Comparison of ENCODE assay signal across 1 cellular context in genomic region chr1:205141236-205142104, GRCh38.
A peak's percentile ranks its signal among the peaks of the same experiment; 100 is the strongest.
TF ChIP-seq lines count a peak whose summit lies in the region.

No MANE protein-coding gene starts in this region.

TF ChIP-seq in K562, 482 proteins besides CTCF, POLR2A, EP300 and RAD21 (continued from another document and continues in another):
- TF ChIP-seq CUX1 (CRISPR knock-in tag; IDR thresholded peaks at IDR 0.05) = no peak
- TF ChIP-seq GABPB2 (CRISPR knock-in tag; conservative IDR thresholded peaks at IDR 0.05) = no peak
- TF ChIP-seq BMI1 (IDR thresholded peaks at IDR 0.05; ENCODE audit: low read length) = no peak
- no peak for TF ChIP-seq ZNF197 (CRISPR knock-in tag; IDR thresholded peaks at IDR 0.05; ENCODE audit: low read depth)
- TF ChIP-seq ZNF124 (CRISPR knock-in tag; IDR thresholded peaks at IDR 0.05) = no peak
- TF ChIP-seq, protein P1, sequence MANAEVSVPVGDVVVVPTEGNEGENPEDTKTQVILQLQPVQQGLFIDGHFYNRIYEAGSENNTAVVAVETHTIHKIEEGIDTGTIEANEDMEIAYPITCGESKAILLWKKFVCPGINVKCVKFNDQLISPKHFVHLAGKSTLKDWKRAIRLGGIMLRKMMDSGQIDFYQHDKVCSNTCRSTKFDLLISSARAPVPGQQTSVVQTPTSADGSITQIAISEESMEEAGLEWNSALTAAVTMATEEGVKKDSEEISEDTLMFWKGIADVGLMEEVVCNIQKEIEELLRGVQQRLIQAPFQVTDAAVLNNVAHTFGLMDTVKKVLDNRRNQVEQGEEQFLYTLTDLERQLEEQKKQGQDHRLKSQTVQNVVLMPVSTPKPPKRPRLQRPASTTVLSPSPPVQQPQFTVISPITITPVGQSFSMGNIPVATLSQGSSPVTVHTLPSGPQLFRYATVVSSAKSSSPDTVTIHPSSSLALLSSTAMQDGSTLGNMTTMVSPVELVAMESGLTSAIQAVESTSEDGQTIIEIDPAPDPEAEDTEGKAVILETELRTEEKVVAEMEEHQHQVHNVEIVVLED (CRISPR knock-in tag; IDR thresholded peaks at IDR 0.05) = no peak
- no peak for TF ChIP-seq HNRNPUL1 (IDR thresholded peaks at IDR 0.05; ENCODE audit: low read length)
- no peak for TF ChIP-seq RFX1 (IDR thresholded peaks at IDR 0.05)
- no peak for TF ChIP-seq PHB (CRISPR knock-in tag; IDR thresholded peaks at IDR 0.05)
- peak; percentile 58 for TF ChIP-seq MAFF (IDR thresholded peaks at IDR 0.05; ENCODE audit: low read length)
- no peak for TF ChIP-seq ZNF41 (CRISPR knock-in tag; conservative IDR thresholded peaks at IDR 0.05)
- no peak for TF ChIP-seq CCAR2 (IDR thresholded peaks at IDR 0.05; ENCODE audit: low read depth, low read length)
- no peak for TF ChIP-seq ZNF274 (IDR thresholded peaks at IDR 0.05; ENCODE audit: borderline replicate concordance, low read depth, low read length)
- TF ChIP-seq ZNF592 (IDR thresholded peaks at IDR 0.05) = 0 out of 2 replicates have a peak, but pooled peaks have one; percentile 33
- TF ChIP-seq GATAD2B (IDR thresholded peaks at IDR 0.05; ENCODE audit: borderline replicate concordance) = no peak
- TF ChIP-seq, protein P2, sequence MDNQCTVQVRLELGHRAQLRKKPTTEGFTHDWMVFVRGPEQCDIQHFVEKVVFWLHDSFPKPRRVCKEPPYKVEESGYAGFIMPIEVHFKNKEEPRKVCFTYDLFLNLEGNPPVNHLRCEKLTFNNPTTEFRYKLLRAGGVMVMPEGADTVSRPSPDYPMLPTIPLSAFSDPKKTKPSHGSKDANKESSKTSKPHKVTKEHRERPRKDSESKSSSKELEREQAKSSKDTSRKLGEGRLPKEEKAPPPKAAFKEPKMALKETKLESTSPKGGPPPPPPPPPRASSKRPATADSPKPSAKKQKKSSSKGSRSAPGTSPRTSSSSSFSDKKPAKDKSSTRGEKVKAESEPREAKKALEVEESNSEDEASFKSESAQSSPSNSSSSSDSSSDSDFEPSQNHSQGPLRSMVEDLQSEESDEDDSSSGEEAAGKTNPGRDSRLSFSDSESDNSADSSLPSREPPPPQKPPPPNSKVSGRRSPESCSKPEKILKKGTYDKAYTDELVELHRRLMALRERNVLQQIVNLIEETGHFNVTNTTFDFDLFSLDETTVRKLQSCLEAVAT (IDR thresholded peaks at IDR 0.05) = no peak
- TF ChIP-seq, protein P3, sequence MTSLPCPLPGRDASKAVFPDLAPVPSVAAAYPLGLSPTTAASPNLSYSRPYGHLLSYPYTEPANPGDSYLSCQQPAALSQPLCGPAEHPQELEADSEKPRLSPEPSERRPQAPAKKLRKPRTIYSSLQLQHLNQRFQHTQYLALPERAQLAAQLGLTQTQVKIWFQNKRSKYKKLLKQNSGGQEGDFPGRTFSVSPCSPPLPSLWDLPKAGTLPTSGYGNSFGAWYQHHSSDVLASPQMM (CRISPR knock-in tag; IDR thresholded peaks at IDR 0.05) = no peak
- no peak for TF ChIP-seq MCM3 (IDR thresholded peaks at IDR 0.05)
- TF ChIP-seq HMG20A (CRISPR knock-in tag; conservative IDR thresholded peaks at IDR 0.05) = no peak
- no peak for TF ChIP-seq SMARCE1 (IDR thresholded peaks at IDR 0.05)
- TF ChIP-seq HIVEP1 (CRISPR knock-in tag; IDR thresholded peaks at IDR 0.05) = no peak
- TF ChIP-seq RBM17 (IDR thresholded peaks at IDR 0.05; ENCODE audit: borderline replicate concordance, low read depth, low read length) = no peak
- TF ChIP-seq ETS1 (conservative IDR thresholded peaks at IDR 0.05; ENCODE audit: control insufficient read depth, low read depth, low read length) = no peak
- TF ChIP-seq DACH1 (IDR thresholded peaks at IDR 0.05; ENCODE audit: partially characterized antibody) = no peak
- no peak for TF ChIP-seq ATF1 (CRISPR knock-in tag; IDR thresholded peaks at IDR 0.05)
- peak; percentile 48; the same call in 1 of the 2 replicates for TF ChIP-seq ATF1 (tag; IDR thresholded peaks at IDR 0.05)
- TF ChIP-seq LARP7 (IDR thresholded peaks at IDR 0.05) = no peak
- no peak for TF ChIP-seq EWSR1 (IDR thresholded peaks at IDR 0.05; ENCODE audit: borderline replicate concordance, low read depth, partially characterized antibody)
- no peak for TF ChIP-seq CSDE1 (IDR thresholded peaks at IDR 0.05)
- TF ChIP-seq ZKSCAN1 (IDR thresholded peaks at IDR 0.05; ENCODE audit: low read depth, low read length) = no peak
- no peak for TF ChIP-seq OTX1 (CRISPR knock-in tag; IDR thresholded peaks at IDR 0.05)
- TF ChIP-seq EHMT2 (IDR thresholded peaks at IDR 0.05) = no peak
- TF ChIP-seq, protein P4, sequence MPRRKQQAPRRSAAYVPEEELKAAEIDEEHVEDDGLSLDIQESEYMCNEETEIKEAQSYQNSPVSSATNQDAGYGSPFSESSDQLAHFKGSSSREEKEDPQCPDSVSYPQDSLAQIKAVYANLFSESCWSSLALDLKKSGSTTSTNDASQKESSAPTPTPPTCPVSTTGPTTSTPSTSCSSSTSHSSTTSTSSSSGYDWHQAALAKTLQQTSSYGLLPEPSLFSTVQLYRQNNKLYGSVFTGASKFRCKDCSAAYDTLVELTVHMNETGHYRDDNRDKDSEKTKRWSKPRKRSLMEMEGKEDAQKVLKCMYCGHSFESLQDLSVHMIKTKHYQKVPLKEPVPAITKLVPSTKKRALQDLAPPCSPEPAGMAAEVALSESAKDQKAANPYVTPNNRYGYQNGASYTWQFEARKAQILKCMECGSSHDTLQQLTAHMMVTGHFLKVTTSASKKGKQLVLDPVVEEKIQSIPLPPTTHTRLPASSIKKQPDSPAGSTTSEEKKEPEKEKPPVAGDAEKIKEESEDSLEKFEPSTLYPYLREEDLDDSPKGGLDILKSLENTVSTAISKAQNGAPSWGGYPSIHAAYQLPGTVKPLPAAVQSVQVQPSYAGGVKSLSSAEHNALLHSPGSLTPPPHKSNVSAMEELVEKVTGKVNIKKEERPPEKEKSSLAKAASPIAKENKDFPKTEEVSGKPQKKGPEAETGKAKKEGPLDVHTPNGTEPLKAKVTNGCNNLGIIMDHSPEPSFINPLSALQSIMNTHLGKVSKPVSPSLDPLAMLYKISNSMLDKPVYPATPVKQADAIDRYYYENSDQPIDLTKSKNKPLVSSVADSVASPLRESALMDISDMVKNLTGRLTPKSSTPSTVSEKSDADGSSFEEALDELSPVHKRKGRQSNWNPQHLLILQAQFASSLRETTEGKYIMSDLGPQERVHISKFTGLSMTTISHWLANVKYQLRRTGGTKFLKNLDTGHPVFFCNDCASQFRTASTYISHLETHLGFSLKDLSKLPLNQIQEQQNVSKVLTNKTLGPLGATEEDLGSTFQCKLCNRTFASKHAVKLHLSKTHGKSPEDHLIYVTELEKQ (CRISPR knock-in tag; IDR thresholded peaks at IDR 0.05) = no peak
- no peak for TF ChIP-seq PHF20 (IDR thresholded peaks at IDR 0.05; ENCODE audit: partially characterized antibody)
- TF ChIP-seq ILF3 (IDR thresholded peaks at IDR 0.05; ENCODE audit: borderline replicate concordance) = no peak
- peak; percentile 91 for TF ChIP-seq ZNF316 (IDR thresholded peaks at IDR 0.05)
- TF ChIP-seq RAD51 (IDR thresholded peaks at IDR 0.05; ENCODE audit: borderline replicate concordance, low read depth) = no peak
- TF ChIP-seq SRF (CRISPR knock-in tag; IDR thresholded peaks at IDR 0.05) = no peak
- peak in 1 of 2 experiments; percentile 57; a peak in 1 of 4 replicates for TF ChIP-seq ARNT (IDR thresholded peaks at IDR 0.05)
- TF ChIP-seq, protein P5, sequence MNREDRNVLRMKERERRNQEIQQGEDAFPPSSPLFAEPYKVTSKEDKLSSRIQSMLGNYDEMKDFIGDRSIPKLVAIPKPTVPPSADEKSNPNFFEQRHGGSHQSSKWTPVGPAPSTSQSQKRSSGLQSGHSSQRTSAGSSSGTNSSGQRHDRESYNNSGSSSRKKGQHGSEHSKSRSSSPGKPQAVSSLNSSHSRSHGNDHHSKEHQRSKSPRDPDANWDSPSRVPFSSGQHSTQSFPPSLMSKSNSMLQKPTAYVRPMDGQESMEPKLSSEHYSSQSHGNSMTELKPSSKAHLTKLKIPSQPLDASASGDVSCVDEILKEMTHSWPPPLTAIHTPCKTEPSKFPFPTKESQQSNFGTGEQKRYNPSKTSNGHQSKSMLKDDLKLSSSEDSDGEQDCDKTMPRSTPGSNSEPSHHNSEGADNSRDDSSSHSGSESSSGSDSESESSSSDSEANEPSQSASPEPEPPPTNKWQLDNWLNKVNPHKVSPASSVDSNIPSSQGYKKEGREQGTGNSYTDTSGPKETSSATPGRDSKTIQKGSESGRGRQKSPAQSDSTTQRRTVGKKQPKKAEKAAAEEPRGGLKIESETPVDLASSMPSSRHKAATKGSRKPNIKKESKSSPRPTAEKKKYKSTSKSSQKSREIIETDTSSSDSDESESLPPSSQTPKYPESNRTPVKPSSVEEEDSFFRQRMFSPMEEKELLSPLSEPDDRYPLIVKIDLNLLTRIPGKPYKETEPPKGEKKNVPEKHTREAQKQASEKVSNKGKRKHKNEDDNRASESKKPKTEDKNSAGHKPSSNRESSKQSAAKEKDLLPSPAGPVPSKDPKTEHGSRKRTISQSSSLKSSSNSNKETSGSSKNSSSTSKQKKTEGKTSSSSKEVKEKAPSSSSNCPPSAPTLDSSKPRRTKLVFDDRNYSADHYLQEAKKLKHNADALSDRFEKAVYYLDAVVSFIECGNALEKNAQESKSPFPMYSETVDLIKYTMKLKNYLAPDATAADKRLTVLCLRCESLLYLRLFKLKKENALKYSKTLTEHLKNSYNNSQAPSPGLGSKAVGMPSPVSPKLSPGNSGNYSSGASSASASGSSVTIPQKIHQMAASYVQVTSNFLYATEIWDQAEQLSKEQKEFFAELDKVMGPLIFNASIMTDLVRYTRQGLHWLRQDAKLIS (CRISPR knock-in tag; IDR thresholded peaks at IDR 0.05) = no peak
- TF ChIP-seq SP1 (CRISPR knock-in tag; IDR thresholded peaks at IDR 0.05) = peak; percentile 50; the same call in 1 of the 2 replicates
- no peak for TF ChIP-seq E2F3 (CRISPR knock-in tag; IDR thresholded peaks at IDR 0.05)
- TF ChIP-seq ZC3H11A (IDR thresholded peaks at IDR 0.05; ENCODE audit: low read depth, low read length) = no peak
- TF ChIP-seq C11orf30 (IDR thresholded peaks at IDR 0.05; ENCODE audit: low read depth) = peak; percentile 89
- no peak for TF ChIP-seq CHCHD3 (CRISPR knock-in tag; IDR thresholded peaks at IDR 0.05)
